12 cellular contexts compared by ENCODE assay signal in the genomic region with DNA sequence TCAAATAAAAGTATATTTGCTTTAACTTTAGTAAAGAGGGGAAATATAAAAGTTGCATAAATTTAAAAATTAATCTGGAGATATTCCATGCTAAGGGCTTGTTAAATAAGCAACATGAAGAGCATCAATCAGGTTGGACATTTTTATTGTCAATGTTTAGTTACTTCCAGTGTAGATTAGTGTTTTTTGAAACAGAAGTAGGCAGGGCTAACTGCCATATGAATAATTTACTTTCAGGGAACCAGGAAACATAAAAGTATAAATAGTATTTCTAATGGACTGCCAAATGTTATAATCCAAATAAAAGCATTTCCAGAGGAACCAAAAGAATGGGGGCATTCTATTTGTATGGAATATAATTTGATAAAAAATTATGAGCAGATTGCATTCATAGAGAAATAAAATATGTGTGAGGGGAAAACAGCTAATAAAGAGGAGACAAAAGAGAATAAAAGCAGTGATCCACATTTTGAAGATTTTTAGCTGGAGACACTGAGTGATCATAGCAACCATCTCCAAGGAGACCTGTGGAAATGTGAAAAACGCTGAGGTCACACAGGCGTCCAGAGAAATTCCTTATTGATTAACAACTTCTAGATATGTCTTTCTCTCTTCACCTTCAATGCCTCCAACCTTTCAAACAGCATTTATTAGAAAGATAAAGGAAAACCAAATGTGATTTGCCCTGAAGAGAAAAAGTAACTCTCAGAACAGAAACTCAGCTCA.
A peak's percentile ranks its signal among the peaks of the same experiment; 100 is the strongest.
DNase-seq lines count a peak whose midpoint lies in the region; ATAC-seq and TF ChIP-seq lines count a peak whose summit lies in the region.
"Had no signal": no experiment of that assay in that cellular context is flagged by ENCODE, and none has a peak within 500 bp of the region (broad histone marks: within the 10 kb centered on the region; RNA-seq: fewer than 3 reads in every experiment).

No MANE protein-coding gene starts in this region.

- no peaks in the 10 kb centered on the region for H3K4me1 ChIP-seq in effector memory CD4-positive, alpha-beta T cell (ENCODE audit: control insufficient read depth, insufficient read depth, low read length, poor library complexity, severe bottlenecking)
- H3K4me1 ChIP-seq in right cardiac atrium (ENCODE audit: control insufficient read depth, insufficient read depth, low read length), result peaks cover 5% of the 10 kb centered on the region

- H3K9me3 ChIP-seq in effector memory CD4-positive, alpha-beta T cell (ENCODE audit: control insufficient read depth, low read length), result no peaks in the 10 kb centered on the region
- no peaks in the 10 kb centered on the region for H3K9me3 ChIP-seq in right cardiac atrium (ENCODE audit: control insufficient read depth, low read length)
- H3K9me3 ChIP-seq: Caco-2, esophagus muscularis mucosa had no signal

- intact Hi-C loops in right cardiac atrium (cut with DNase I), result no loop called here

- ATAC-seq in HG02759 (IDR thresholded peaks at IDR 0.05; ENCODE audit: unreplicated experiment) (no peak), GM18858 (IDR thresholded peaks at IDR 0.05; ENCODE audit: unreplicated experiment) (no peak), right cardiac atrium (no peak)
- ATAC-seq: naive thymus-derived CD8-positive, alpha-beta T cell had no signal

- DNase-seq in AG09309 (ENCODE audit: low read depth), result peak; percentile 50
- peak; percentile 11 for DNase-seq in NCI-H1092 (lab: John Stamatoyannopoulos, UW)
- peak; percentile 56 for DNase-seq in astrocyte of the hippocampus (ENCODE audit: low read depth, low spot score)
- peak; percentile 86 for DNase-seq in kidney tubule cell (ENCODE audit: low spot score)
- no peak for DNase-seq in effector memory CD4-positive, alpha-beta T cell
- no peak for DNase-seq in right cardiac atrium
- DNase-seq: activated effector memory CD4-positive, alpha-beta T cell treated with Interleukin-2 at 50 U/mL for 16 hours; Caco-2; naive thymus-derived CD8-positive, alpha-beta T cell had no signal

- H3K4me3 ChIP-seq in AG09309 (ENCODE audit: control insufficient read depth, low read depth, low read length), result no peak overlapping the region
- no peak overlapping the region for H3K4me3 ChIP-seq in effector memory CD4-positive, alpha-beta T cell (ENCODE audit: insufficient read depth, low read depth, low read length, poor library complexity, severe bottlenecking)
- H3K4me3 ChIP-seq in right cardiac atrium (ENCODE audit: low read length), result no peak overlapping the region
- H3K4me3 ChIP-seq: esophagus muscularis mucosa had no signal

- 41% methylated on average over 2 of the region's 2 CpGs for WGBS in right cardiac atrium

- H3K27ac ChIP-seq in effector memory CD4-positive, alpha-beta T cell (ENCODE audit: insufficient read depth, low read length, poor library complexity, severe bottlenecking), result no peak overlapping the region
- no peak overlapping the region for H3K27ac ChIP-seq in right cardiac atrium (ENCODE audit: low read length)
- H3K27ac ChIP-seq: esophagus muscularis mucosa had no signal

- TF ChIP-seq CTCF in AG09309 (IDR thresholded peaks at IDR 0.05; ENCODE audit: control insufficient read depth, insufficient read depth, low read depth, low read length, missing control alignments), result no peak

- no peaks in the 10 kb centered on the region for H3K36me3 ChIP-seq in effector memory CD4-positive, alpha-beta T cell (ENCODE audit: control insufficient read depth, insufficient read depth, low read length)
- H3K36me3 ChIP-seq: esophagus muscularis mucosa had no signal

- no peaks in the 10 kb centered on the region for H3K27me3 ChIP-seq in effector memory CD4-positive, alpha-beta T cell (replicated peaks; ENCODE audit: control insufficient read depth, insufficient read depth, low read length, poor library complexity, severe bottlenecking)
- no peaks in the 10 kb centered on the region for H3K27me3 ChIP-seq in right cardiac atrium (ENCODE audit: control insufficient read depth, insufficient read depth)
- H3K27me3 ChIP-seq: esophagus muscularis mucosa had no signal

Comparison
In these comparisons a context has a peak if more than half of its experiments do, and no peak if none do; other contexts are left out.
1. DNase-seq: peak in AG09309 (single experiment), NCI-H1092 (single experiment), astrocyte of the hippocampus (single experiment) and kidney tubule cell (single experiment); none in effector memory CD4-positive, alpha-beta T cell (0 of 3) and right cardiac atrium (0 of 3).